ENCODE assay signal across 8 cellular contexts in the genomic region with DNA sequence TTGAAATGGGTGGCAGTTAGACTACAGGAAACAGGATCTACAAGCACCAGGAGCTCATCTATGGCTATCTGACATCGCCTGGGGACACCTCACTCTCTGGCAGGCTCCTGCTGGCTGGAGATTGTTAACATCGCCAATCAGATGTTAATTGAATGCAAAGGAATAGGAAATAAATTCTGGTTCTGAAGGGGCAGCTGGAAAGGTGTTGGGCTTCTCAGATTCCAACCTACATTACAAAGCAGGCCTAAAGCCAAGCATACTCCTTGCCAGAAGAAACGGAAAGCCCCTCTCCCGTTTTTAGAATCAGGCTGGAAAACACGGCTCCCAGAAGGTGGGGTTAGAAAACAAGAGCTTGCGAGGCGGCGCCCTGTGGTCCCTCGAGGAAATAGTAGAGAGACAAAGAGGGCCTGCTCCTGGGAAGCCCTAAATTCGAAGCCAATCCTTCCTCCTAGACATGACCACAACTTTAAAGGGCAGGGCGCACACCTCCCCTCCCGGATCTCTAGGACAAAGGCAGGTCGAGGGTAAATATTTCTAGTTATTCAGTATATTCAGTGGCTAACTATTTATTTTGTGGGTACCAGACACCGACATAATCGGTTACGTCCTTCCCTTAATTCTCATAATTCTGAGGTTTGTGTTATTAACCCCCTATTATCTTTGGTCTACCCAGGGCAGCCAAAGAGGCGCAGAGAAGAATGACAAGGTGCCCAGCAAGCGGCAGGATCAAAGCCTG. TPM values are rescaled to one million over a fixed set of nuclear protein-coding genes. Genes with fewer than 3 reads are reported as not detected.
DNase-seq lines count a peak whose midpoint lies in the region; ATAC-seq and TF ChIP-seq lines count a peak whose summit lies in the region.

No MANE protein-coding gene starts in this region.

- peaks cover 12% of the 10 kb centered on the region for H3K4me1 Mint-ChIP-seq in activated T-cell treated with anti-CD3 and anti-CD28 coated beads, Interleukin-2, amount 50 U/mL, for 24 hours (ENCODE audit: low read depth)
- no peaks in the 10 kb centered on the region for H3K4me1 Mint-ChIP-seq in natural killer cell treated with Interleukin-12 subunit alpha and Interleukin-12 subunit beta and Interleukin-15 and Interleukin-18, amount 100 ng/mL, for 72 hours (ENCODE audit: low read depth in 2 of 2)

- no peaks in the 10 kb centered on the region for H3K9me3 ChIP-seq in osteoblast (ENCODE audit: low read depth, low read length)

- no peak overlapping the region for H3K27ac Mint-ChIP-seq in activated T-cell treated with anti-CD3 and anti-CD28 coated beads, Interleukin-2, amount 50 U/mL, for 24 hours
- H3K27ac Mint-ChIP-seq in natural killer cell treated with Interleukin-12 subunit alpha and Interleukin-12 subunit beta and Interleukin-15 and Interleukin-18, amount 100 ng/mL, for 72 hours, result no peak overlapping the region

- no peak for ATAC-seq in natural killer cell treated with Interleukin-12 subunit alpha and Interleukin-12 subunit beta and Interleukin-15 and Interleukin-18, amount 100 ng/mL, for 72 hours

- peak overlapping the region; percentile 97 for H3K4me2 ChIP-seq in osteoblast (ENCODE audit: insufficient read depth, low read length)

- H3K79me2 ChIP-seq in osteoblast (ENCODE audit: insufficient read depth, low read length), result peaks cover 8% of the 10 kb centered on the region

- H3K36me3 Mint-ChIP-seq in activated T-cell treated with anti-CD3 and anti-CD28 coated beads, Interleukin-2, amount 50 U/mL, for 24 hours (ENCODE audit: low read depth), result no peaks in the 10 kb centered on the region
- H3K36me3 Mint-ChIP-seq in natural killer cell treated with Interleukin-12 subunit alpha and Interleukin-12 subunit beta and Interleukin-15 and Interleukin-18, amount 100 ng/mL, for 72 hours, result no peaks in the 10 kb centered on the region

- DNase-seq in activated T-cell treated with anti-CD3 and anti-CD28 coated beads, Interleukin-2, amount 50 U/mL, for 24 hours, result no peak
- DNase-seq in activated T-cell treated with anti-CD3 and anti-CD28 coated beads for 4 hours (no peak), NCI-H2171 (lab: John Stamatoyannopoulos, UW) (peak; percentile 7), choroid plexus epithelial cell (ENCODE audit: low read depth) (no peak), osteoblast (ENCODE audit: insufficient read length, low spot score, missing footprints) (peak; percentile 65), NOMO-1 treated with DMSO at 0.1 percent for 48 hours (lab: John Stamatoyannopoulos, UW; ENCODE audit: unreplicated experiment) (no peak), hepatic stellate cell (ENCODE audit: low spot score) (no peak)
- DNase-seq in natural killer cell treated with Interleukin-12 subunit alpha and Interleukin-12 subunit beta and Interleukin-15 and Interleukin-18, amount 100 ng/mL, for 72 hours (ENCODE audit: low spot score), result no peak

- peaks cover 60% of the 10 kb centered on the region for H3K27me3 Mint-ChIP-seq in activated T-cell treated with anti-CD3 and anti-CD28 coated beads, Interleukin-2, amount 50 U/mL, for 24 hours
- peaks cover 32 to 38% of the 10 kb centered on the region in 2 donors for H3K27me3 Mint-ChIP-seq in natural killer cell treated with Interleukin-12 subunit alpha and Interleukin-12 subunit beta and Interleukin-15 and Interleukin-18, amount 100 ng/mL, for 72 hours

- no peak overlapping the region for H3K27ac ChIP-seq in osteoblast (ENCODE audit: low read depth, low read length)

- H4K20me1 ChIP-seq in osteoblast (ENCODE audit: insufficient read depth, low read length), result no peaks in the 10 kb centered on the region

- H3K4me3 Mint-ChIP-seq in activated T-cell treated with anti-CD3 and anti-CD28 coated beads, Interleukin-2, amount 50 U/mL, for 24 hours, result peak overlapping the region; percentile 30
- no peak overlapping the region for H3K4me3 Mint-ChIP-seq in natural killer cell treated with Interleukin-12 subunit alpha and Interleukin-12 subunit beta and Interleukin-15 and Interleukin-18, amount 100 ng/mL, for 72 hours

- peaks cover 16% of the 10 kb centered on the region for H3K4me1 ChIP-seq in osteoblast (ENCODE audit: insufficient read depth, low read length)

- peaks cover 4% of the 10 kb centered on the region for H3K27me3 ChIP-seq in osteoblast (ENCODE audit: insufficient read depth, low read length)

- peaks cover 4% of the 10 kb centered on the region for H3K36me3 ChIP-seq in osteoblast (ENCODE audit: insufficient read depth, low read length)

- peak overlapping the region; percentile 99 for H2AFZ ChIP-seq in osteoblast (ENCODE audit: low read length)

- H3K9me3 Mint-ChIP-seq in activated T-cell treated with anti-CD3 and anti-CD28 coated beads, Interleukin-2, amount 50 U/mL, for 24 hours, result no peaks in the 10 kb centered on the region
- no peaks in the 10 kb centered on the region for H3K9me3 Mint-ChIP-seq in natural killer cell treated with Interleukin-12 subunit alpha and Interleukin-12 subunit beta and Interleukin-15 and Interleukin-18, amount 100 ng/mL, for 72 hours

- no peak for TF ChIP-seq CTCF in choroid plexus epithelial cell (conservative IDR thresholded peaks at IDR 0.05; ENCODE audit: low read depth, low read length)
- TF ChIP-seq CTCF in osteoblast (IDR thresholded peaks at IDR 0.05; ENCODE audit: extremely low read depth, low read depth, low read length), result no peak

- H3K4me3 ChIP-seq in choroid plexus epithelial cell (ENCODE audit: low read depth, low read length), result peak overlapping the region; percentile 85
- H3K4me3 ChIP-seq in osteoblast (ENCODE audit: insufficient read depth, low read length), result peak overlapping the region; percentile 88

RNA-seq across cellular contexts. Expression of gene TOM1L1, which starts 0.8 kb away (rescaled TPM):
- 40.2 and 44.2 TPM in 2 replicates for total RNA-seq in osteoblast
- total RNA-seq in natural killer cell treated with Interleukin-12 subunit alpha and Interleukin-12 subunit beta and Interleukin-15 and Interleukin-18, amount 100 ng/mL, for 72 hours, result not detected

Comparison
In these comparisons a context has a peak if more than half of its experiments do, and no peak if none do; other contexts are left out.
1. DNase-seq: peak in NCI-H2171 (single experiment) and osteoblast (single experiment); none in activated T-cell treated with anti-CD3 and anti-CD28 coated beads, Interleukin-2, amount 50 U/mL, for 24 hours (single experiment), activated T-cell treated with anti-CD3 and anti-CD28 coated beads for 4 hours (single experiment), choroid plexus epithelial cell (single experiment), natural killer cell treated with Interleukin-12 subunit alpha and Interleukin-12 subunit beta and Interleukin-15 and Interleukin-18, amount 100 ng/mL, for 72 hours (single experiment), NOMO-1 treated with DMSO at 0.1 percent for 48 hours (single experiment) and hepatic stellate cell (single experiment).
2. RNA of gene TOM1L1, which starts 0.8 kb away (total RNA-seq): 40.2 to 44.2 TPM in osteoblast; not detected in natural killer cell treated with Interleukin-12 subunit alpha and Interleukin-12 subunit beta and Interleukin-15 and Interleukin-18, amount 100 ng/mL, for 72 hours; every median in the first group is over 10 times any median in the second.